Comparison of ENCODE assay signal across 32 cellular contexts in genomic region chr11:105148241-105148640, GRCh38. TPM values are rescaled to one million over a fixed set of nuclear protein-coding genes. Genes with fewer than 3 reads are reported as not detected.
DNase-seq lines count a peak whose midpoint lies in the region; ATAC-seq and TF ChIP-seq lines count a peak whose summit lies in the region.
"Had no signal": no experiment of that assay in that cellular context is flagged by ENCODE, and none has a peak within 500 bp of the region (broad histone marks: within the 10 kb centered on the region; RNA-seq: fewer than 3 reads in every experiment).

No MANE protein-coding gene starts in this region.

- BruUV-seq in PC-3 (replicated peaks; lab: Mats Ljungman, UMichigan): no TSS peak

- TF ChIP-seq CTCF in PC-3 (conservative IDR thresholded peaks at IDR 0.05; ENCODE audit: low read depth, low read length) (no peak), foreskin keratinocyte (conservative IDR thresholded peaks at IDR 0.05) (no peak)

- ATAC-seq in PC-3 (no peak), foreskin keratinocyte (peak; percentile 17), HG02642 (IDR thresholded peaks at IDR 0.05; ENCODE audit: poor library complexity, unreplicated experiment) (no peak), HG02623 (IDR thresholded peaks at IDR 0.05; ENCODE audit: unreplicated experiment) (no peak)
- ATAC-seq: A549; activated CD4-positive, CD25-positive, alpha-beta regulatory T cell treated with anti-CD3 and anti-CD28 coated beads, Interleukin-2, amount 50 U/mL, for 24 hours; activated T-cell treated with anti-CD3 and anti-CD28 coated beads, Interleukin-2, amount 50 U/mL, for 72 hours; HCT116; left lobe of liver; Panc1 had no signal

- peaks cover 20% of the 10 kb centered on the region for H3F3A ChIP-seq in PC-3 (ENCODE audit: low read length, unreplicated experiment)

- CTCF ChIA-PET in PC-3 (lab: Charles Lee): no interaction called here

- no peaks in the 10 kb centered on the region for H3K27me3 ChIP-seq in PC-3 (ENCODE audit: low read length)
- H3K27me3 ChIP-seq in foreskin keratinocyte: no peaks in the 10 kb centered on the region
- H3K27me3 ChIP-seq: dorsolateral prefrontal cortex, ovary, suprapubic skin, upper lobe of left lung had no signal

- H3K79me2 ChIP-seq in PC-3 (ENCODE audit: low read length): no peaks in the 10 kb centered on the region

- H3K9ac ChIP-seq in PC-3 (ENCODE audit: low read length): no peak overlapping the region

- H3K27ac ChIP-seq in PC-3 (ENCODE audit: low read length) (no peak overlapping the region), foreskin keratinocyte (no peak overlapping the region)
- H3K27ac ChIP-seq: A549, dorsolateral prefrontal cortex, ovary, suprapubic skin, upper lobe of left lung had no signal

- H4K20me1 ChIP-seq in PC-3 (ENCODE audit: low read length): no peaks in the 10 kb centered on the region

- H3K4me2 ChIP-seq in PC-3 (ENCODE audit: low read length): no peak overlapping the region
- H3K4me2 ChIP-seq: A549, smooth muscle cell had no signal

- no peaks in the 10 kb centered on the region for H3K9me2 ChIP-seq in PC-3 (replicated peaks; ENCODE audit: low read length)

- intact Hi-C loops in PC-3 (cut with micrococcal nuclease): loop anchor here (10.0 kb wide), 1 partner anchor 597 kb away; no protein-coding TSS in a partner anchor

- no peak overlapping the region for H2AFZ ChIP-seq in PC-3 (ENCODE audit: low read length)

- POLR2A ChIA-PET in PC-3 (lab: Charles Lee; ENCODE audit: unreplicated experiment): interaction anchor here (0.6 kb wide), 1 partner anchor 575 kb away, joined by 3 read pairs; no protein-coding TSS in a partner anchor

- H3K4me3 ChIP-seq in PC-3 (ENCODE audit: low read length): no peak overlapping the region
- H3K4me3 ChIP-seq: A549, dorsolateral prefrontal cortex, ovary, smooth muscle cell, suprapubic skin, upper lobe of left lung had no signal

- DNase-seq in A172 (ENCODE audit: low spot score) (peak; percentile 2), GM04504 (ENCODE audit: low read depth) (peak; percentile 22), PC-3 (peak; percentile 55), foreskin keratinocyte (peak in 1 of 2 donors; percentile 44)
- no peak for DNase-seq in activated CD4-positive, CD25-positive, alpha-beta regulatory T cell (lab: John Stamatoyannopoulos, UW)
- DNase-seq in activated CD4-positive, CD25-positive, alpha-beta regulatory T cell treated with anti-CD3 and anti-CD28 coated beads, Interleukin-2, amount 50 U/mL, for 72 hours: no peak
- DNase-seq: activated CD4-positive, alpha-beta T cell treated with anti-CD3 and anti-CD28 coated beads, Interleukin-2, amount 50 U/mL, for 48 hours; activated T-cell treated with anti-CD3 and anti-CD28 coated beads, Interleukin-2, amount 50 U/mL, for 72 hours; Calu3; CD4-positive, CD25-positive, alpha-beta regulatory T cell; DMS79; dorsolateral prefrontal cortex; NCI-H1092; NCI-H187; NCI-H526; nephron progenitor cell; ovary; SHP77; stimulated activated naive CD4-positive, alpha-beta T cell; T-helper 2 cell; upper lobe of left lung had no signal

- H3K9me3 ChIP-seq in PC-3 (ENCODE audit: low read length): no peaks in the 10 kb centered on the region
- H3K9me3 ChIP-seq: A549, ovary, suprapubic skin, upper lobe of left lung had no signal

- H3K4me1 ChIP-seq in PC-3 (ENCODE audit: insufficient read depth, low read length): peaks cover 35% of the 10 kb centered on the region
- H3K4me1 ChIP-seq in foreskin keratinocyte: no peaks in the 10 kb centered on the region
- H3K4me1 ChIP-seq: A549, suprapubic skin, upper lobe of left lung had no signal

- H3K36me3 ChIP-seq in PC-3 (ENCODE audit: low read depth, low read length): no peaks in the 10 kb centered on the region
- H3K36me3 ChIP-seq: ovary, suprapubic skin, upper lobe of left lung had no signal

RNA-seq across cellular contexts. Expression of gene CARD18, which starts 8.7 kb away (rescaled TPM):
- not detected in 2 replicates for total RNA-seq in A172 (2014; rRNA removed; shearing (Covaris generic))
- total RNA-seq in PC-3 (2014; rRNA removed): not detected in 2 replicates
- total RNA-seq in foreskin keratinocyte: 0.48 and 0.78 TPM in 2 replicates
- polyA plus RNA-seq in foreskin keratinocyte: 0.65 and 1.2 TPM in 2 replicates
- total RNA-seq: activated T-cell treated with anti-CD3 and anti-CD28 coated beads, Interleukin-2, amount 50 U/mL, for 72 hours; Calu3; CD4-positive, CD25-positive, alpha-beta regulatory T cell; glomerular endothelial cell; left lobe of liver; ovary; smooth muscle cell; upper lobe of left lung had no signal
- polyA plus RNA-seq: A549; CD4-positive, CD25-positive, alpha-beta regulatory T cell; IgD-negative memory B cell; ovary; smooth muscle cell had no signal

Comparison
In these comparisons a context has a peak if more than half of its experiments do, and no peak if none do; other contexts are left out.
1. DNase-seq: peak in A172 (single experiment), GM04504 (single experiment) and PC-3 (single experiment); none in activated CD4-positive, CD25-positive, alpha-beta regulatory T cell (0 of 4) and activated CD4-positive, CD25-positive, alpha-beta regulatory T cell treated with anti-CD3 and anti-CD28 coated beads, Interleukin-2, amount 50 U/mL, for 72 hours (single experiment).